ENCODE assay signal across 8 cellular contexts in genomic region chr15:40046721-40047412, GRCh38. TPM values are rescaled to one million over a fixed set of nuclear protein-coding genes. Genes with fewer than 3 reads are reported as not detected.
A peak's percentile ranks its signal among the peaks of the same experiment; 100 is the strongest.
DNase-seq lines count a peak whose midpoint lies in the region; TF ChIP-seq lines count a peak whose summit lies in the region.

No MANE protein-coding gene starts in this region.

- H3K27ac Mint-ChIP-seq in MCF 10A (ENCODE audit: low read depth, unreplicated experiment), result peak overlapping the region; percentile 5

- H3K36me3 ChIP-seq in BLaER1 treated with 17β-estradiol and CSF1 and Interleukin-3, amounts not matched to agents 10 nM and 100 nM, result no peaks in the 10 kb centered on the region

- no peaks in the 10 kb centered on the region for H3K27me3 ChIP-seq in BLaER1 treated with 17β-estradiol and CSF1 and Interleukin-3, amounts not matched to agents 10 nM and 100 nM

- H3K9me3 Mint-ChIP-seq in MCF 10A (ENCODE audit: unreplicated experiment), result no peaks in the 10 kb centered on the region

- H3K4me1 Mint-ChIP-seq in MCF 10A (ENCODE audit: insufficient read depth, unreplicated experiment), result peaks cover 37% of the 10 kb centered on the region

- H3K4me3 ChIP-seq in BLaER1 treated with 17β-estradiol and CSF1 and Interleukin-3, amounts not matched to agents 10 nM and 100 nM, result peak overlapping the region in 2 of 10 experiments; percentile 31 to 35; a peak in 2 of 20 replicates

- no TSS peak for BruUV-seq in MCF 10A (replicated peaks; lab: Mats Ljungman, UMichigan)

- H3K4me3 Mint-ChIP-seq in MCF 10A (ENCODE audit: unreplicated experiment), result peak overlapping the region; percentile 5

- H3K4me1 ChIP-seq in BLaER1 treated with 17β-estradiol and CSF1 and Interleukin-3, amounts not matched to agents 10 nM and 100 nM, result peaks cover 65 to 91% (median 79%) of the 10 kb centered on the region in 10 experiments

- peaks cover 1% of the 10 kb centered on the region for H3K36me3 Mint-ChIP-seq in MCF 10A (ENCODE audit: insufficient read depth, unreplicated experiment)

- peak overlapping the region; percentile 79 to 95 (median 90) for H3K27ac ChIP-seq in BLaER1 treated with 17β-estradiol and CSF1 and Interleukin-3, amounts not matched to agents 10 nM and 100 nM

- peak overlapping the region; percentile 59 to 80 (median 73) for H3K9ac ChIP-seq in BLaER1 treated with 17β-estradiol and CSF1 and Interleukin-3, amounts not matched to agents 10 nM and 100 nM

- H3K4me2 ChIP-seq in BLaER1 treated with 17β-estradiol and CSF1 and Interleukin-3, amounts not matched to agents 10 nM and 100 nM, result peak overlapping the region; percentile 66 to 96 (median 89)

- CTCF ChIA-PET in MCF 10A (lab: Yijun Ruan, JAX), result interaction anchor here (0.5 to 5.7 kb wide), 15 partner anchors 14 to 321 kb away, joined by 3 to 125 read pairs (median 4); partner anchors contain the start of genes BMF and PAK6

- H4K20me1 ChIP-seq in BLaER1 treated with 17β-estradiol and CSF1 and Interleukin-3, amounts not matched to agents 10 nM and 100 nM, result no peaks in the 10 kb centered on the region

- no peak for TF ChIP-seq CTCF in MCF 10A (IDR thresholded peaks at IDR 0.05; ENCODE audit: unreplicated experiment)

- no peaks in the 10 kb centered on the region for H3K9me3 ChIP-seq in BLaER1 treated with 17β-estradiol and CSF1 and Interleukin-3, amounts not matched to agents 10 nM and 100 nM (replicated peaks in 1 of 11)

- intact Hi-C loops in MCF 10A (cut with micrococcal nuclease), result loop anchor here (2.0 to 5.0 kb wide), 2 partner anchors 145 to 220 kb away; no protein-coding TSS in a partner anchor

- POLR2A ChIA-PET in MCF 10A (lab: Yijun Ruan, JAX), result interaction anchor here (0.5 to 2.8 kb wide), 23 partner anchors 8 to 293 kb away, joined by 3 to 16 read pairs (median 4); partner anchors contain the start of genes BMF, FSIP1 and SRP14

- H3K27me3 Mint-ChIP-seq in MCF 10A (ENCODE audit: insufficient read depth, unreplicated experiment), result no peaks in the 10 kb centered on the region

- peak; percentile 87 for DNase-seq in HT1080 (ENCODE audit: low read depth)
- peak; percentile 86 for DNase-seq in MCF 10A (ENCODE audit: unreplicated experiment)
- peak; percentile 37 for DNase-seq in myocyte (ENCODE audit: low read depth)
- DNase-seq in MV-4-11 (lab: John Stamatoyannopoulos, UW), result no peak
- no peak for DNase-seq in NCI-H2029 (lab: John Stamatoyannopoulos, UW)
- DNase-seq in central memory CD4-positive, alpha-beta T cell, result no peak
- DNase-seq in RPMI8226, result no peak

RNA-seq across cellular contexts. Expression of gene SRP14, which starts 7.9 kb away (rescaled TPM):
- total RNA-seq in HT1080 (2014; rRNA removed; shearing (Covaris generic)), result 314 and 330 TPM in 2 replicates
- 352 and 376 TPM in 2 replicates for polyA plus RNA-seq in HT1080 (2015; cell fraction: cytosol; rRNA removed)
- polyA plus RNA-seq in HT1080 (2015; cell fraction: nucleus; rRNA removed), result 166 and 170 TPM in 2 replicates
- total RNA-seq in MCF 10A (2022), result 165 and 203 TPM in 2 replicates
- 268 and 288 TPM in 2 replicates for total RNA-seq in myocyte
- polyA plus RNA-seq in myocyte (2012), result 357 TPM

Comparison
In these comparisons a context has a peak if more than half of its experiments do, and no peak if none do; other contexts are left out.
1. DNase-seq: peak in HT1080 (single experiment), MCF 10A (single experiment) and myocyte (single experiment); none in MV-4-11 (single experiment), NCI-H2029 (single experiment), central memory CD4-positive, alpha-beta T cell (single experiment) and RPMI8226 (single experiment).